In genomic region chr16:1980770-1981087, GRCh38 we compare ENCODE assay signal across 21 cellular contexts. TPM values are rescaled to one million over a fixed set of nuclear protein-coding genes. Genes with fewer than 3 reads are reported as not detected.
"Had no signal": no experiment of that assay in that cellular context is flagged by ENCODE, and none has a peak within 500 bp of the region (broad histone marks: within the 10 kb centered on the region; RNA-seq: fewer than 3 reads in every experiment).

No MANE protein-coding gene starts in this region.

- DNase-seq: activated CD4-positive, alpha-beta T cell treated with anti-CD3 and anti-CD28 coated beads for 4 hours; activated effector memory CD4-positive, alpha-beta T cell treated with Interleukin-2 at 50 U/mL for 16 hours; activated naive CD4-positive, alpha-beta T cell treated with anti-CD3 and anti-CD28 coated beads, Interleukin-2, amount 50 U/mL, for 16 hours; activated T-cell treated with anti-CD3 and anti-CD28 coated beads, Interleukin-2, amount 50 U/mL, for 4 hours; dorsolateral prefrontal cortex; endodermal cell; erythroblast; left ventricle myocardium inferior; sigmoid colon; stimulated activated CD4-positive, alpha-beta T cell treated with anti-CD3 and anti-CD28 coated beads, Interleukin-1b, Interleukin-23, amount 100 ng/mL, for 48 hours; T-cell had no signal

- H3K27ac ChIP-seq: gastroesophageal sphincter, left ventricle myocardium inferior, prostate gland, sigmoid colon, thoracic aorta, VCaP had no signal

- H3K4me1 ChIP-seq: prostate gland had no signal

- FAIRE-seq: astrocyte, bronchial epithelial cell, urothelium cell line had no signal

- ATAC-seq: activated T-cell treated with anti-CD3 and anti-CD28 coated beads, Interleukin-2, amount 50 U/mL, for 4 hours; gastroesophageal sphincter had no signal

- H3K9me3 ChIP-seq: gastroesophageal sphincter, left ventricle myocardium inferior, prostate gland, sigmoid colon, thoracic aorta had no signal

- H3K4me3 ChIP-seq: gastroesophageal sphincter, left ventricle myocardium inferior, prostate gland, sigmoid colon, thoracic aorta had no signal

RNA-seq across cellular contexts. Expression of gene NOXO1, which starts 0.5 kb away (rescaled TPM):
- total RNA-seq: left ventricle myocardium inferior, omental fat pad, sigmoid colon, thoracic aorta had no signal

RNA-seq across cellular contexts. Expression of gene RNF151, which starts 14.1 kb away (rescaled TPM):
- total RNA-seq: activated CD8-positive, alpha-beta T cell treated with anti-CD3 and anti-CD28 coated beads for 36 hours; astrocyte; bronchial epithelial cell; gastroesophageal sphincter; kidney epithelial cell; left ventricle myocardium inferior; omental fat pad; sigmoid colon; thoracic aorta had no signal
